In genomic region chr5:69166686-69167487, GRCh38 we compare ENCODE assay signal across 8 cellular contexts. TPM values are rescaled to one million over a fixed set of nuclear protein-coding genes. Genes with fewer than 3 reads are reported as not detected.
A peak's percentile ranks its signal among the peaks of the same experiment; 100 is the strongest.
DNase-seq lines count a peak whose midpoint lies in the region; ATAC-seq and TF ChIP-seq lines count a peak whose summit lies in the region.

TSS of gene CCNB1 (plus strand) at chr5:69167150. CDS start at chr5:69167263, 113 bp downstream.

- CTCF ChIA-PET in CD4-positive, alpha-beta memory T cell (lab: Charles Lee; ENCODE audit: partially characterized antibody) = interaction anchor here (0.6 to 1.2 kb wide), 3 partner anchors 15 to 168 kb away, joined by 3 to 4 read pairs (median 3); no protein-coding TSS in a partner anchor

- peak within 1 kb of the TSS; percentile 90 to 96 (median 94) for H3K4me3 Mint-ChIP-seq in CD4-positive, alpha-beta memory T cell

- H3K27me3 Mint-ChIP-seq in CD4-positive, alpha-beta memory T cell = no peaks in the 10 kb centered on the region

- peak within 1 kb of the TSS; percentile 63 for H3K27ac ChIP-seq in CD4-positive, alpha-beta memory T cell (ENCODE audit: low read depth, low read length)
- peak within 1 kb of the TSS in 44 of 59 donors; percentile 15 to 87 (median 60) for H3K27ac ChIP-seq in dorsolateral prefrontal cortex
- peak within 1 kb of the TSS in 1 of 3 donors; percentile 45 for H3K27ac ChIP-seq in right lobe of liver

- no peaks in the 10 kb centered on the region for H3K27me3 ChIP-seq in CD4-positive, alpha-beta memory T cell (ENCODE audit: insufficient read depth, low read length)
- H3K27me3 ChIP-seq in dorsolateral prefrontal cortex (no peaks in the 10 kb centered on the region), right lobe of liver (no peaks in the 10 kb centered on the region)

- POLR2A ChIA-PET in CD4-positive, alpha-beta memory T cell (lab: Charles Lee; ENCODE audit: partially characterized antibody) = interaction anchor here (0.8 to 2.8 kb wide), 5 partner anchors 22 to 166 kb away, joined by 3 to 19 read pairs (median 8); partner anchors contain the start of genes CCDC125, CDK7, CENPH and SLC30A5

- peaks cover 20% of the 10 kb centered on the region for H3K4me1 ChIP-seq in CD4-positive, alpha-beta memory T cell (ENCODE audit: insufficient read depth, low read length)
- H3K4me1 ChIP-seq in right lobe of liver = peaks cover 0 to 13% (median 2%) of the 10 kb centered on the region in 4 donors

- H3K4me1 Mint-ChIP-seq in CD4-positive, alpha-beta memory T cell = peaks cover 11 to 29% (median 20%) of the 10 kb centered on the region in 4 donors

- H3K9me3 Mint-ChIP-seq in CD4-positive, alpha-beta memory T cell = no peaks in the 10 kb centered on the region

- no peaks in the 10 kb centered on the region for H3K36me3 Mint-ChIP-seq in CD4-positive, alpha-beta memory T cell

- TF ChIP-seq POLR2A in right lobe of liver (IDR thresholded peaks at IDR 0.05) = no peak

- intact Hi-C loops in CD4-positive, alpha-beta memory T cell (cut with micrococcal nuclease) = loop anchor here (1.0 kb wide), 6 partner anchors 22 to 202 kb away; partner anchors contain the start of genes AK6, CCDC125, CDK7 and CENPH
- intact Hi-C loops in dorsolateral prefrontal cortex (cut with DNase I) (loop anchor here (2.0 to 10.0 kb wide), 6 partner anchors 22 to 200 kb away; partner anchors contain the start of genes CDK7 (in 2 of the 2), CENPH (in 1 of the 2) and SLC30A5 (in 1 of the 2)), right lobe of liver (cut with DNase I) (no loop called here)

- WGBS in right lobe of liver (ENCODE audit: insufficient coverage, low coverage, low lambda C conversion rate, missing lambda C conversion rate) = 3% methylated on average over 16 of the region's 50 CpGs

- peak; percentile 99 for ATAC-seq in GM19455 (IDR thresholded peaks at IDR 0.05; ENCODE audit: unreplicated experiment)
- ATAC-seq in right lobe of liver = peak; percentile 100

- H3K27ac Mint-ChIP-seq in CD4-positive, alpha-beta memory T cell = peak within 1 kb of the TSS; percentile 88 to 97 (median 94)

- DNase-seq in CD4-positive, alpha-beta memory T cell = peak; percentile 95 to 97 (median 96)
- DNase-seq in HK-2 (ENCODE audit: unreplicated experiment) (peak; percentile 96), NCI-H82 treated with DMSO at 0.1 percent for 48 hours (lab: John Stamatoyannopoulos, UW; ENCODE audit: unreplicated experiment) (peak; percentile 81), dorsolateral prefrontal cortex (peak; percentile 95 to 99 (median 98)), right lobe of liver (peak; percentile 99 to 100 (median 100))
- DNase-seq in activated CD4-positive, alpha-beta T cell treated with anti-CD3 and anti-CD28 coated beads, Interleukin-2, amount 50 U/mL, for 48 hours = peak; percentile 99
- DNase-seq in stimulated activated CD4-positive, alpha-beta T cell treated with anti-CD3 and anti-CD28 coated beads, Interleukin-4, amount 100 ng/mL, for 24 hours = peak; percentile 98

- peak in 43 of 56 donors; percentile 6 to 63 (median 37) for TF ChIP-seq CTCF in dorsolateral prefrontal cortex (IDR thresholded peaks at IDR 0.05 in 54 of 56, conservative IDR thresholded peaks at IDR 0.05 in 2 of 56; ENCODE audit: low read depth in 1 of 56, partially characterized antibody in 56 of 56)
- TF ChIP-seq CTCF in right lobe of liver (IDR thresholded peaks at IDR 0.05) = peak in 3 of 4 donors; percentile 21 to 29 (median 26)

- peak within 1 kb of the TSS; percentile 47 to 90 for H3K4me3 ChIP-seq in CD4-positive, alpha-beta memory T cell (ENCODE audit: low read length in 2 of 2)
- H3K4me3 ChIP-seq in dorsolateral prefrontal cortex = peak within 1 kb of the TSS; percentile 54 to 99 (median 80)
- peak within 1 kb of the TSS; percentile 56 to 73 (median 71) for H3K4me3 ChIP-seq in right lobe of liver

- no peaks in the 10 kb centered on the region for H3K36me3 ChIP-seq in CD4-positive, alpha-beta memory T cell (ENCODE audit: insufficient read depth, low read length)
- H3K36me3 ChIP-seq in right lobe of liver = no peaks in the 10 kb centered on the region

- H3K9me3 ChIP-seq in CD4-positive, alpha-beta memory T cell (ENCODE audit: control insufficient read depth in 1 of 2, low read length in 2 of 2) = no peaks in the 10 kb centered on the region
- H3K9me3 ChIP-seq in right lobe of liver = no peaks in the 10 kb centered on the region

RNA-seq across cellular contexts. Expression of gene CCNB1, which starts in this region (rescaled TPM):
- total RNA-seq in CD4-positive, alpha-beta memory T cell = 1 to 10 TPM; 2.9 to 3.4 TPM
- 1 to 10 TPM; 3.6 to 5.1 TPM for polyA plus RNA-seq in CD4-positive, alpha-beta memory T cell
- total RNA-seq in dorsolateral prefrontal cortex = 10 to 100 TPM in 89 of 120 experiments, 1 to 10 TPM in 31; 5.0 to 23.5 (median 11.9) TPM
- total RNA-seq in right lobe of liver = 1 to 10 TPM; 1.9 to 5.9 (median 3.7) TPM

Comparison
In these comparisons a context has a peak if more than half of its experiments do, and no peak if none do; other contexts are left out.
1. intact Hi-C loops: an anchor here in CD4-positive, alpha-beta memory T cell (1.0 kb wide) and dorsolateral prefrontal cortex (2.0 to 10.0 kb wide); none called in right lobe of liver.